In genomic region chr12:12358528-12358927, GRCh38 we compare ENCODE assay signal across 9 cellular contexts. TPM values are rescaled to one million over a fixed set of nuclear protein-coding genes. Genes with fewer than 3 reads are reported as not detected.
DNase-seq lines count a peak whose midpoint lies in the region; TF ChIP-seq lines count a peak whose summit lies in the region.
"Had no signal": no experiment of that assay in that cellular context is flagged by ENCODE, and none has a peak within 500 bp of the region (broad histone marks: within the 10 kb centered on the region; RNA-seq: fewer than 3 reads in every experiment).

No MANE protein-coding gene starts in this region.

- H3K9me3 Mint-ChIP-seq in nephron: no peaks in the 10 kb centered on the region

- H3K4me3 ChIP-seq in AG10803 (ENCODE audit: low read length) (peak overlapping the region; percentile 87), mammary epithelial cell (replicated peaks in 1 of 3; ENCODE audit: insufficient read depth in 1 of 3, low read depth in 2 of 3, low read length in 3 of 3) (peak overlapping the region; percentile 66 to 82 (median 71))
- H3K4me3 ChIP-seq in Jurkat, Clone E6-1 (ENCODE audit: low read length): peak overlapping the region; percentile 89

- no peak for TF ChIP-seq CTCF in AG10803 (conservative IDR thresholded peaks at IDR 0.05; ENCODE audit: low read length)
- no peak for TF ChIP-seq CTCF in mammary epithelial cell (conservative IDR thresholded peaks at IDR 0.05 in 1 of 2, IDR thresholded peaks at IDR 0.05 in 1 of 2; ENCODE audit: extremely low read depth in 1 of 2, insufficient read depth in 1 of 2, low read depth in 1 of 2, low read length in 2 of 2)
- TF ChIP-seq CTCF in nephron (IDR thresholded peaks at IDR 0.05; ENCODE audit: unreplicated experiment in 3 of 3): no peak

- 91% methylated on average over 4 of the region's 4 CpGs for WGBS in mammary epithelial cell (ENCODE audit: low coverage, missing lambda C conversion rate)

- no peaks in the 10 kb centered on the region for H3K9me3 ChIP-seq in mammary epithelial cell (replicated peaks; ENCODE audit: insufficient read depth, low read length)

- H3K27ac ChIP-seq in mammary epithelial cell (ENCODE audit: insufficient read depth, low read depth, low read length): peak overlapping the region; percentile 94

- H2AFZ ChIP-seq in mammary epithelial cell (ENCODE audit: low read depth, low read length): peak overlapping the region; percentile 91

- H3K36me3 ChIP-seq in mammary epithelial cell (ENCODE audit: insufficient read depth, low read length): no peaks in the 10 kb centered on the region

- H3K27me3 ChIP-seq in mammary epithelial cell (ENCODE audit: insufficient read depth, low read length): no peaks in the 10 kb centered on the region

- intact Hi-C loops in mammary epithelial cell (cut with micrococcal nuclease): no loop called here

- H3K4me1 Mint-ChIP-seq in nephron: peaks cover 28% of the 10 kb centered on the region

- peak overlapping the region; percentile 93 for H3K9ac ChIP-seq in mammary epithelial cell (ENCODE audit: insufficient read depth, low read length)

- H3K4me1 ChIP-seq in mammary epithelial cell (ENCODE audit: insufficient read depth, low read length): peaks cover 17% of the 10 kb centered on the region

- no TSS peak for BruUV-seq in mammary epithelial cell (replicated peaks; lab: Mats Ljungman, UMichigan)

- H3K27me3 Mint-ChIP-seq in nephron (ENCODE audit: low read depth): no peaks in the 10 kb centered on the region

- in situ Hi-C loops in mammary epithelial cell (cut with MboI; ENCODE audit: low sequenced_read_pairs in 2 of 2): no loop called here

- DNase-seq in AG10803 (ENCODE audit: low read depth) (no peak), mammary epithelial cell (no peak), middle frontal gyrus (ENCODE audit: extremely low spot score, low spot score) (no peak), NCI-H1436 (lab: John Stamatoyannopoulos, UW) (no peak), HuH-7.5 (ENCODE audit: low spot score) (no peak)
- DNase-seq in Jurkat, Clone E6-1 (ENCODE audit: low read depth, low spot score): no peak
- no peak for DNase-seq in effector CD4-positive, alpha-beta T cell
- DNase-seq: activated effector memory CD4-positive, alpha-beta T cell treated with anti-CD3 and anti-CD28 coated beads, Interleukin-2, amount 50 U/mL, for 16 hours had no signal

- dilution Hi-C loops in mammary epithelial cell (cut with HindIII; ENCODE audit: low sequenced_read_pairs): no loop called here

- H3K4me3 Mint-ChIP-seq in nephron: peak overlapping the region; percentile 91 to 98 (median 94)

- peak overlapping the region; percentile 93 for H3K4me2 ChIP-seq in mammary epithelial cell (ENCODE audit: insufficient read depth, low read depth, low read length)

- H3K36me3 Mint-ChIP-seq in nephron (ENCODE audit: low read depth): no peaks in the 10 kb centered on the region

- H4K20me1 ChIP-seq in mammary epithelial cell (ENCODE audit: insufficient read depth, low read length): no peaks in the 10 kb centered on the region

- CTCF ChIA-PET in mammary epithelial cell (lab: Charles Lee; ENCODE audit: low non-redundant PET): no interaction called here

- peak overlapping the region; percentile 97 to 99 (median 98) for H3K27ac Mint-ChIP-seq in nephron

- peaks cover 26% of the 10 kb centered on the region for H3K79me2 ChIP-seq in mammary epithelial cell (ENCODE audit: insufficient read depth, low read length)

RNA-seq across cellular contexts. Expression of gene BORCS5, which starts 1.6 kb away (rescaled TPM):
- 13.1 TPM for polyA plus RNA-seq in Jurkat, Clone E6-1 (2012; ENCODE audit: insufficient read depth, insufficient read length)
- total RNA-seq in mammary epithelial cell: 10 to 100 TPM; 17.9 to 24.8 TPM
- polyA plus RNA-seq in mammary epithelial cell: 22.5 TPM
- polyA minus RNA-seq in mammary epithelial cell: 2.2 TPM

RNA-seq across cellular contexts. Expression of gene MANSC1, which starts 8.5 kb away (rescaled TPM):
- 2.2 TPM for polyA plus RNA-seq in Jurkat, Clone E6-1 (2012; ENCODE audit: insufficient read depth, insufficient read length)
- 10 to 100 TPM in 1 of 2 donors, 1 to 10 TPM in 1; 7.2 to 13.4 TPM for total RNA-seq in mammary epithelial cell
- polyA plus RNA-seq in mammary epithelial cell: 2.5 TPM
- polyA minus RNA-seq in mammary epithelial cell: 5.6 TPM
